8 cellular contexts compared by ENCODE assay signal in the genomic region with DNA sequence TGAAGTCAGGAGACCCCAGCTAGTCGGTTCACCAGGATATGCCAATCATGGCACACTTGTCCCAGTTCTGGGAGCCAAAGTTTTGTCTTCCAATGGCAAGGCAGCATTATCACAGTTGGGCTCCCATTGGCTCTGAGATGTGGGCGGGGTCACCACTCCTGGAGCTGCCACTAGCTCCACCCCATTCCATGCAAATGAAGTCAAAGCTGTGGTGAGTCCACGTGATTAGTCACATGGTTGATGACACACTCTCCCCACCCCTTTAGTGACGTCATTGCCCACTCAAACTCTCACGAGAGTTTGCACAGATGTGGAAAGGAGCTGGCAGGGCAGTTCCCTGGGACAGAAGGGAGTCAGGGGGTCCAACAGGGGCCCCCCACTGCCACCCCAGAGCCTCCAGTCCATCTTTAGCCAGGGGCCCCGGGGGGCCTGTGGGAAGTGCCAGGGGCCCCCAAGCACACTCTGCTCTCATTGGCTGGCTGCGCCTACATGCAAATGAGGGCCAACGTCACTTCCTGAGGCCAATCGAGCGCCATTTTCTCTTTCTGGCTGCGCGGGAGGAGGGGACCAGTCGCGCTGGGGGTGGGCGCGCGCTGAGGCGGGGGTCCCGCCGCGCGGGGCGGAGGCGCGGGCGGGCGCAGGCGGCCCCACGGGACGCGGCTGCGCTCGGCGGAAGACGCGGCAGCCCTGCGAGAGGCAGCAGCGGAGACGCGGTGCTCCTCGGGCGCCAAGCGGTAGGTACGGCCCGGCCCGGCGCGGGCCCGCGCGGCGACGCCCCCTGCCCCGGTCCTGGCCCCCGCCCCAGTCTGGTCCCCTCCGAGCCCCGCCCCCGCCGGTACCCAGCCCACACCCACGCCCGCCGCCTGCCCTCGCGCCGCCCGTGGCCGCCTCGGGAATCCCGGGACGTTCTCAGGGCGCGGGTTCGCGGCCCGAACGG. TPM values are rescaled to one million over a fixed set of nuclear protein-coding genes. Genes with fewer than 3 reads are reported as not detected.
DNase-seq lines count a peak whose midpoint lies in the region; ATAC-seq and TF ChIP-seq lines count a peak whose summit lies in the region.

A gene with protein sequence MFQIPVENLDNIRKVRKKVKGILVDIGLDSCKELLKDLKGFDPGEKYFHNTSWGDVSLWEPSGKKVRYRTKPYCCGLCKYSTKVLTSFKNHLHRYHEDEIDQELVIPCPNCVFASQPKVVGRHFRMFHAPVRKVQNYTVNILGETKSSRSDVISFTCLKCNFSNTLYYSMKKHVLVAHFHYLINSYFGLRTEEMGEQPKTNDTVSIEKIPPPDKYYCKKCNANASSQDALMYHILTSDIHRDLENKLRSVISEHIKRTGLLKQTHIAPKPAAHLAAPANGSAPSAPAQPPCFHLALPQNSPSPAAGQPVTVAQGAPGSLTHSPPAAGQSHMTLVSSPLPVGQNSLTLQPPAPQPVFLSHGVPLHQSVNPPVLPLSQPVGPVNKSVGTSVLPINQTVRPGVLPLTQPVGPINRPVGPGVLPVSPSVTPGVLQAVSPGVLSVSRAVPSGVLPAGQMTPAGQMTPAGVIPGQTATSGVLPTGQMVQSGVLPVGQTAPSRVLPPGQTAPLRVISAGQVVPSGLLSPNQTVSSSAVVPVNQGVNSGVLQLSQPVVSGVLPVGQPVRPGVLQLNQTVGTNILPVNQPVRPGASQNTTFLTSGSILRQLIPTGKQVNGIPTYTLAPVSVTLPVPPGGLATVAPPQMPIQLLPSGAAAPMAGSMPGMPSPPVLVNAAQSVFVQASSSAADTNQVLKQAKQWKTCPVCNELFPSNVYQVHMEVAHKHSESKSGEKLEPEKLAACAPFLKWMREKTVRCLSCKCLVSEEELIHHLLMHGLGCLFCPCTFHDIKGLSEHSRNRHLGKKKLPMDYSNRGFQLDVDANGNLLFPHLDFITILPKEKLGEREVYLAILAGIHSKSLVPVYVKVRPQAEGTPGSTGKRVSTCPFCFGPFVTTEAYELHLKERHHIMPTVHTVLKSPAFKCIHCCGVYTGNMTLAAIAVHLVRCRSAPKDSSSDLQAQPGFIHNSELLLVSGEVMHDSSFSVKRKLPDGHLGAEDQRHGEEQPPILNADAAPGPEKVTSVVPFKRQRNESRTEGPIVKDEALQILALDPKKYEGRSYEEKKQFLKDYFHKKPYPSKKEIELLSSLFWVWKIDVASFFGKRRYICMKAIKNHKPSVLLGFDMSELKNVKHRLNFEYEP (plus strand): TSS at position 524 of the 937 bp plus-strand sequence. CDS start 8,281 bp downstream, outside the sequence.

- H3K27me3 ChIP-seq in BLaER1 = no peaks in the 10 kb centered on the region
- H3K27me3 ChIP-seq in dorsolateral prefrontal cortex = no peaks in the 10 kb centered on the region
- no peaks in the 10 kb centered on the region for H3K27me3 ChIP-seq in right lobe of liver

- no peaks in the 10 kb centered on the region for H3K36me3 ChIP-seq in BLaER1
- no peaks in the 10 kb centered on the region for H3K36me3 ChIP-seq in right lobe of liver

- H3K4me3 ChIP-seq in BLaER1 (peak within 1 kb of the TSS; percentile 83), dorsolateral prefrontal cortex (peak within 1 kb of the TSS; percentile 50 to 88 (median 76)), right lobe of liver (peak within 1 kb of the TSS; percentile 55 to 68 (median 66))

- peaks cover 26% of the 10 kb centered on the region for H3K4me1 ChIP-seq in BLaER1
- H3K4me1 ChIP-seq in right lobe of liver = peaks cover 0 to 16% (median 5%) of the 10 kb centered on the region in 4 donors

- 1% methylated on average over 15 of the region's 76 CpGs for WGBS in right lobe of liver (ENCODE audit: insufficient coverage, low coverage, low lambda C conversion rate, missing lambda C conversion rate)

- H4K20me1 ChIP-seq in BLaER1 = peaks cover 41% of the 10 kb centered on the region

- H3K27ac ChIP-seq in BLaER1 (peak within 1 kb of the TSS; percentile 83), dorsolateral prefrontal cortex (peak within 1 kb of the TSS; percentile 42 to 97 (median 92)), right lobe of liver (peak within 1 kb of the TSS; percentile 63 to 83 (median 77))

- no peaks in the 10 kb centered on the region for H3K9me3 ChIP-seq in BLaER1
- H3K9me3 ChIP-seq in right lobe of liver = no peaks in the 10 kb centered on the region

- intact Hi-C loops in dorsolateral prefrontal cortex (cut with DNase I) (loop anchor here (2.0 to 5.0 kb wide), 3 partner anchors 38 to 74 kb away; a partner anchor contains a TSS), right lobe of liver (cut with DNase I) (no loop called here)

- DNase-seq in GM19240 (ENCODE audit: insufficient read length, low spot score) = peak; percentile 43
- DNase-seq in NCI-H69 (lab: John Stamatoyannopoulos, UW) = peak; percentile 99
- peak; percentile 70 to 86 for DNase-seq in activated CD4-positive, alpha-beta T cell treated with anti-CD3 and anti-CD28 coated beads, Interleukin-2, amount 50 U/mL, for 24 hours (ENCODE audit: low read depth in 1 of 2, low spot score in 1 of 2)
- peak; percentile 61 to 96 (median 84) for DNase-seq in dorsolateral prefrontal cortex
- peak; percentile 67 to 81 (median 77) for DNase-seq in right lobe of liver
- DNase-seq in stimulated activated CD4-positive, alpha-beta T cell treated with anti-CD3 and anti-CD28 coated beads, Interleukin-4, amount 100 ng/mL, for 4 hours = peak; percentile 63 to 84

- TF ChIP-seq CTCF in dorsolateral prefrontal cortex (IDR thresholded peaks at IDR 0.05 in 54 of 56, conservative IDR thresholded peaks at IDR 0.05 in 2 of 56; ENCODE audit: low read depth in 1 of 56, partially characterized antibody in 56 of 56) (no peak), right lobe of liver (IDR thresholded peaks at IDR 0.05) (no peak)

- ATAC-seq in HG03460 (IDR thresholded peaks at IDR 0.05; ENCODE audit: unreplicated experiment) (peak; percentile 64), right lobe of liver (peak; percentile 87 to 93 (median 90))

- H3K4me2 ChIP-seq in BLaER1 = peak within 1 kb of the TSS; percentile 91

- peak within 1 kb of the TSS; percentile 84 for H3K9ac ChIP-seq in BLaER1

- peak; percentile 49 for TF ChIP-seq POLR2A in right lobe of liver (IDR thresholded peaks at IDR 0.05)

RNA-seq across cellular contexts. Expression of the gene that starts here (rescaled TPM):
- total RNA-seq in dorsolateral prefrontal cortex (10 to 100 TPM; 15.4 to 33.2 (median 20.9) TPM), right lobe of liver (1 to 10 TPM; 4.4 to 9.9 (median 7.7) TPM)

Comparison
In these comparisons a context has a peak if more than half of its experiments do, and no peak if none do; other contexts are left out.
1. Peak in every context shown above with its lines: DNase-seq, ATAC-seq, H3K4me3 ChIP-seq and H3K27ac ChIP-seq.
2. DNase-seq: peak in every context shown above with its lines; median percentile 99 in NCI-H69; 84 in dorsolateral prefrontal cortex; 78 in activated CD4-positive, alpha-beta T cell treated with anti-CD3 and anti-CD28 coated beads, Interleukin-2, amount 50 U/mL, for 24 hours; 77 in right lobe of liver; 74 in stimulated activated CD4-positive, alpha-beta T cell treated with anti-CD3 and anti-CD28 coated beads, Interleukin-4, amount 100 ng/mL, for 4 hours; 43 in GM19240.
3. intact Hi-C loops: an anchor here in dorsolateral prefrontal cortex (2.0 to 5.0 kb wide); none called in right lobe of liver.